ENCODE assay signal across 9 cellular contexts in genomic region chr10:59177031-59177861, GRCh38. TPM values are rescaled to one million over a fixed set of nuclear protein-coding genes. Genes with fewer than 3 reads are reported as not detected.
DNase-seq lines count a peak whose midpoint lies in the region; ATAC-seq and TF ChIP-seq lines count a peak whose summit lies in the region.
"Had no signal": no experiment of that assay in that cellular context is flagged by ENCODE, and none has a peak within 500 bp of the region (broad histone marks: within the 10 kb centered on the region; RNA-seq: fewer than 3 reads in every experiment).

No MANE protein-coding gene starts in this region.

- peaks cover 2% of the 10 kb centered on the region for H3K27me3 Mint-ChIP-seq in neural progenitor cell (ENCODE audit: insufficient read depth, low read depth)

- DNase-seq in A172 (ENCODE audit: low spot score) (peak; percentile 35), HCEC 1CT (peak; percentile 60), RWPE2 (ENCODE audit: low spot score) (peak; percentile 23), fibroblast of peridontal ligament (ENCODE audit: extremely low read depth) (peak; percentile 79), neural progenitor cell (ENCODE audit: low spot score) (peak; percentile 74), ureter (ENCODE audit: low spot score) (no peak)
- no peak for DNase-seq in activated CD4-positive, alpha-beta T cell treated with anti-CD3 and anti-CD28 coated beads, Interleukin-2, amount 50 U/mL, for 4 hours

- peaks cover 10% of the 10 kb centered on the region for H4K20me1 ChIP-seq in neural progenitor cell (ENCODE audit: low read depth)

- no peaks in the 10 kb centered on the region for H3K9me3 Mint-ChIP-seq in neural progenitor cell

- H3K4me3 Mint-ChIP-seq in neural progenitor cell: peak overlapping the region; percentile 88
- H3K4me3 Mint-ChIP-seq: activated naive CD8-positive, alpha-beta T cell had no signal

- peaks cover 14% of the 10 kb centered on the region for H3K4me1 Mint-ChIP-seq in neural progenitor cell

- H3K27ac ChIP-seq in RWPE2 (ENCODE audit: poor library complexity, severe bottlenecking): no peak overlapping the region
- no peak overlapping the region for H3K27ac ChIP-seq in neural progenitor cell

- TF ChIP-seq CTCF in RWPE2 (IDR thresholded peaks at IDR 0.05; ENCODE audit: poor library complexity, severe bottlenecking) (no peak), neural progenitor cell (IDR thresholded peaks at IDR 0.05) (no peak)

- H3K9me3 ChIP-seq in RWPE2 (ENCODE audit: severe bottlenecking) (peaks cover 2% of the 10 kb centered on the region), neural progenitor cell (ENCODE audit: low read depth) (no peaks in the 10 kb centered on the region)

- peak overlapping the region; percentile 93 for H3K4me2 ChIP-seq in neural progenitor cell

- no peaks in the 10 kb centered on the region for H3K36me3 ChIP-seq in RWPE2 (ENCODE audit: low read depth)
- no peaks in the 10 kb centered on the region for H3K36me3 ChIP-seq in neural progenitor cell

- H3K4me1 ChIP-seq in RWPE2 (ENCODE audit: insufficient read depth, poor library complexity, severe bottlenecking) (peaks cover 18% of the 10 kb centered on the region), neural progenitor cell (peaks cover 11% of the 10 kb centered on the region)

- no peaks in the 10 kb centered on the region for H3K79me2 ChIP-seq in neural progenitor cell (ENCODE audit: low read depth)

- no peak overlapping the region for H3K27ac Mint-ChIP-seq in neural progenitor cell
- H3K27ac Mint-ChIP-seq: activated naive CD8-positive, alpha-beta T cell had no signal

- peaks cover 19% of the 10 kb centered on the region for H3F3A ChIP-seq in neural progenitor cell (ENCODE audit: low read depth)

- no peak overlapping the region for H3K9ac ChIP-seq in neural progenitor cell

- no peaks in the 10 kb centered on the region for H3K36me3 Mint-ChIP-seq in neural progenitor cell
- H3K36me3 Mint-ChIP-seq: activated naive CD8-positive, alpha-beta T cell had no signal

- H3K27me3 ChIP-seq in RWPE2 (ENCODE audit: insufficient read depth, poor library complexity, severe bottlenecking): peaks cover 14% of the 10 kb centered on the region
- peaks cover 78% of the 10 kb centered on the region for H3K27me3 ChIP-seq in neural progenitor cell

- H3K4me3 ChIP-seq in RWPE2 (ENCODE audit: severe bottlenecking) (peak overlapping the region; percentile 34), neural progenitor cell (peak overlapping the region; percentile 52)

- peak overlapping the region; percentile 91 for H2AFZ ChIP-seq in neural progenitor cell (replicated peaks)

- peak; percentile 73 for ATAC-seq in RWPE2 (ENCODE audit: low read depth)
- no peak for ATAC-seq in HG02642 (IDR thresholded peaks at IDR 0.05; ENCODE audit: poor library complexity, unreplicated experiment)

RNA-seq across cellular contexts. Expression of gene PHYHIPL, which starts 0.8 kb away (rescaled TPM):
- not detected in 2 replicates for total RNA-seq in A172 (2014; rRNA removed; shearing (Covaris generic))
- total RNA-seq in neural progenitor cell (ENCODE audit: low replicate concordance): 0.37 and 0.52 TPM in 2 replicates
- total RNA-seq in ureter: 2.4 TPM

Comparison
In these comparisons a context has a peak if more than half of its experiments do, and no peak if none do; other contexts are left out.
1. DNase-seq: peak in A172 (single experiment), HCEC 1CT (single experiment), RWPE2 (single experiment), fibroblast of peridontal ligament (single experiment) and neural progenitor cell (single experiment); none in ureter (single experiment) and activated CD4-positive, alpha-beta T cell treated with anti-CD3 and anti-CD28 coated beads, Interleukin-2, amount 50 U/mL, for 4 hours (0 of 2).